Comparison of ENCODE assay signal across 21 cellular contexts in the genomic region with DNA sequence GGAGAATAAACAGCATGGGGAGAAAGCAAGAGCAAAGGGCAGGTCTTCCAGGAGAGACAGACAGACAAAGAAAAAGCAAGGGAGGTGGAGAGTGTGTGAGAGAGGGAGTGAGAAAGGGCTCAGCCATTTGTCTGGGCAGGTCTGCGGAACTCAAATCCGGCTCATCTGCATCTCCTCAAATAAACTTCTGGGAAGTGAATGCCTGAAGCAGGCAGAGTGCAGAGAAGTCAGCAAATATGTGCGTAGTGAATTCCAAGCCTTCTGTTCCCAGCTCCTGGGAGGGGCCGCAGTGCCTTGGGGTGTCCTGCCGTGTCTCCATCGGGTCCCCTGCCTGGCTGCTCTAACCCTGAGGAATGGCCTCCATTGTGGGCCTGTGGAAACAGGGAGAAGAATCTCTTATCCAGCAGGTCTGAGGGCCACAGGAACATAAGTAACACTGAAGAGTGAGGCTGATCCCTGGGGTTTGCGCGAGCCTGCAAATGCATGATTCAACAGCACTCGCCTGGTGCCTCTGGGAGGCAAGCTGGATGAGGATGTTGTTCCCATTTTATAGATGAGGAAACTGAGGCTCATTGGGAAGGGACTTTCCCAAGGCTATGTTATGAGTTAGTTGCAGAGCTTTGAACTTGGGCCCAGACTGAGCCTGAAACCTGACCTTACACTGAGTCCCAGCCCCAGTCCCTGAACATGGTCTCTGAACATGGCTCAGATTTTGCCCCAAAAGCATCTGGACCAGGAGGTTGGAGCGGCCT. TPM values are rescaled to one million over a fixed set of nuclear protein-coding genes. Genes with fewer than 3 reads are reported as not detected.
DNase-seq lines count a peak whose midpoint lies in the region; ATAC-seq and TF ChIP-seq lines count a peak whose summit lies in the region.
"Had no signal": no experiment of that assay in that cellular context is flagged by ENCODE, and none has a peak within 500 bp of the region (broad histone marks: within the 10 kb centered on the region; RNA-seq: fewer than 3 reads in every experiment).

No MANE protein-coding gene starts in this region.

- H3K27ac ChIP-seq in GM23338 (ENCODE audit: low read depth) (no peak overlapping the region), neural progenitor cell (no peak overlapping the region)
- H3K27ac ChIP-seq: Peyer's patch had no signal

- H3K9me3 ChIP-seq in neural progenitor cell (ENCODE audit: low read depth): no peaks in the 10 kb centered on the region
- H3K9me3 ChIP-seq: Peyer's patch had no signal

- POLR2A ChIA-PET in WTC11 (lab: Charles Lee): no interaction called here

- ATAC-seq in GM23338 (peak; percentile 16), WTC11 (no peak; the same call in none of the 2 replicates), esophagus mucosa (peak; percentile 57), sciatic nerve (no peak), GM21529 (IDR thresholded peaks at IDR 0.05; ENCODE audit: unreplicated experiment) (no peak)
- no peak for ATAC-seq in activated CD8-positive, alpha-beta memory T cell treated with anti-CD3 and anti-CD28 coated beads, Interleukin-2, amount 10 ng/mL, durations not matched to agents 7 days and 5 days

- H2AFZ ChIP-seq in GM23338 (peak overlapping the region; percentile 72; the same call in 1 of the 2 replicates), neural progenitor cell (replicated peaks) (no peak overlapping the region)

- H3K4me2 ChIP-seq in GM23338 (peak overlapping the region; percentile 48; the same call in 1 of the 2 replicates), neural progenitor cell (peak overlapping the region; percentile 65)

- no peak for TF ChIP-seq CTCF in GM23338 (conservative IDR thresholded peaks at IDR 0.05; ENCODE audit: low read depth in 2 of 2)
- no peak for TF ChIP-seq CTCF in WTC11 (IDR thresholded peaks at IDR 0.05)
- no peak for TF ChIP-seq CTCF in neural progenitor cell (IDR thresholded peaks at IDR 0.05)

- H3K4me3 ChIP-seq in GM23338 (no peak overlapping the region), neural progenitor cell (no peak overlapping the region)
- H3K4me3 ChIP-seq: Peyer's patch had no signal

- no peaks in the 10 kb centered on the region for H3K36me3 ChIP-seq in GM23338 (ENCODE audit: insufficient read depth)
- no peaks in the 10 kb centered on the region for H3K36me3 ChIP-seq in neural progenitor cell
- H3K36me3 ChIP-seq: Peyer's patch had no signal

- no peaks in the 10 kb centered on the region for H3K27me3 ChIP-seq in GM23338 (ENCODE audit: insufficient read depth)
- no peaks in the 10 kb centered on the region for H3K27me3 ChIP-seq in neural progenitor cell
- H3K27me3 ChIP-seq: Peyer's patch had no signal

- H3K27me3 Mint-ChIP-seq in GM23338 (ENCODE audit: insufficient read depth, low read depth, poor library complexity): peaks cover 3% of the 10 kb centered on the region
- H3K27me3 Mint-ChIP-seq in WTC11 (ENCODE audit: low read depth): no peaks in the 10 kb centered on the region
- peaks cover 19% of the 10 kb centered on the region for H3K27me3 Mint-ChIP-seq in neural progenitor cell (ENCODE audit: insufficient read depth, low read depth)
- H3K27me3 Mint-ChIP-seq in activated CD8-positive, alpha-beta memory T cell treated with anti-CD3 and anti-CD28 coated beads, Interleukin-2, amount 10 ng/mL, durations not matched to agents 7 days and 5 days: peaks cover 27% of the 10 kb centered on the region

- no peak overlapping the region for H3K9ac ChIP-seq in neural progenitor cell

- H3K79me2 ChIP-seq in GM23338 (replicated peaks; ENCODE audit: insufficient read depth) (no peaks in the 10 kb centered on the region), neural progenitor cell (ENCODE audit: low read depth) (no peaks in the 10 kb centered on the region)

- DNase-seq in GM23338 (ENCODE audit: low spot score): peak; percentile 56
- DNase-seq in WTC11 (ENCODE audit: low spot score): no peak
- no peak for DNase-seq in neural progenitor cell (ENCODE audit: low spot score)
- no peak for DNase-seq in sciatic nerve (ENCODE audit: low spot score)
- no peak for DNase-seq in activated CD8-positive, alpha-beta memory T cell treated with anti-CD3 and anti-CD28 coated beads, Interleukin-2, amount 10 ng/mL, durations not matched to agents 7 days and 5 days
- no peak for DNase-seq in effector CD4-positive, alpha-beta T cell
- DNase-seq: ACHN; CD4-positive, CD25-positive, alpha-beta regulatory T cell; DMS79; GF-D8; IMR-90; Kasumi-1; NCI-H1930; NCI-H2171 treated with DMSO at 0.1 percent for 48 hours; NCI-H82; Peyer's patch; SHP77 had no signal

- no peaks in the 10 kb centered on the region for H3K9me2 ChIP-seq in GM23338 (ENCODE audit: insufficient read depth)

- intact Hi-C loops in sciatic nerve (cut with DNase I): no loop called here

- H3K4me1 ChIP-seq in GM23338 (ENCODE audit: insufficient read depth) (peaks cover 27% of the 10 kb centered on the region), neural progenitor cell (peaks cover 27% of the 10 kb centered on the region)
- H3K4me1 ChIP-seq: Peyer's patch had no signal

- H3F3A ChIP-seq in GM23338 (replicated peaks; ENCODE audit: low read depth) (0 out of 2 replicates have a peak, but pooled peaks cover 8% of the 10 kb centered on the region), neural progenitor cell (ENCODE audit: low read depth) (peaks cover 11% of the 10 kb centered on the region)

- peak overlapping the region; percentile 76 for H3K27ac Mint-ChIP-seq in GM23338
- H3K27ac Mint-ChIP-seq in WTC11: peak overlapping the region; percentile 87
- peak overlapping the region; percentile 98 for H3K27ac Mint-ChIP-seq in neural progenitor cell
- H3K27ac Mint-ChIP-seq in activated CD8-positive, alpha-beta memory T cell treated with anti-CD3 and anti-CD28 coated beads, Interleukin-2, amount 10 ng/mL, durations not matched to agents 7 days and 5 days: no peak overlapping the region
- H3K27ac Mint-ChIP-seq: CD4-positive, CD25-positive, alpha-beta regulatory T cell had no signal

- no peaks in the 10 kb centered on the region; the same call in 1 of the 2 replicates for H4K20me1 ChIP-seq in GM23338 (replicated peaks; ENCODE audit: insufficient read depth)
- H4K20me1 ChIP-seq in neural progenitor cell (ENCODE audit: low read depth): peaks cover 64% of the 10 kb centered on the region

- H3K4me3 Mint-ChIP-seq in GM23338 (no peak overlapping the region; the same call in 2 of the 3 replicates), WTC11 (no peak overlapping the region), neural progenitor cell (peak overlapping the region; percentile 76)
- H3K4me3 Mint-ChIP-seq in activated CD8-positive, alpha-beta memory T cell treated with anti-CD3 and anti-CD28 coated beads, Interleukin-2, amount 10 ng/mL, durations not matched to agents 7 days and 5 days: no peak overlapping the region
- H3K4me3 Mint-ChIP-seq: CD4-positive, CD25-positive, alpha-beta regulatory T cell had no signal

- H3K4me1 Mint-ChIP-seq in GM23338: peaks cover 42% of the 10 kb centered on the region
- peaks cover 50% of the 10 kb centered on the region for H3K4me1 Mint-ChIP-seq in WTC11
- H3K4me1 Mint-ChIP-seq in neural progenitor cell: peaks cover 55% of the 10 kb centered on the region
- H3K4me1 Mint-ChIP-seq in activated CD8-positive, alpha-beta memory T cell treated with anti-CD3 and anti-CD28 coated beads, Interleukin-2, amount 10 ng/mL, durations not matched to agents 7 days and 5 days: no peaks in the 10 kb centered on the region

- H3K36me3 Mint-ChIP-seq in GM23338 (ENCODE audit: low read depth) (peaks cover under 1% of the 10 kb centered on the region; the same call in 1 of the 3 replicates), WTC11 (no peaks in the 10 kb centered on the region), neural progenitor cell (no peaks in the 10 kb centered on the region)
- no peaks in the 10 kb centered on the region for H3K36me3 Mint-ChIP-seq in activated CD8-positive, alpha-beta memory T cell treated with anti-CD3 and anti-CD28 coated beads, Interleukin-2, amount 10 ng/mL, durations not matched to agents 7 days and 5 days
- H3K36me3 Mint-ChIP-seq: CD4-positive, CD25-positive, alpha-beta regulatory T cell had no signal

- H3K9me3 Mint-ChIP-seq in GM23338 (no peaks in the 10 kb centered on the region), WTC11 (no peaks in the 10 kb centered on the region), neural progenitor cell (no peaks in the 10 kb centered on the region)
- no peaks in the 10 kb centered on the region for H3K9me3 Mint-ChIP-seq in activated CD8-positive, alpha-beta memory T cell treated with anti-CD3 and anti-CD28 coated beads, Interleukin-2, amount 10 ng/mL, durations not matched to agents 7 days and 5 days (ENCODE audit: low read depth)

- CTCF ChIA-PET in WTC11 (lab: Charles Lee): interaction anchor here (0.9 to 4.7 kb wide), 4 partner anchors 27 to 416 kb away, joined by 3 to 90 read pairs (median 42); a partner anchor contains a TSS
- CTCF ChIA-PET in activated CD8-positive, alpha-beta memory T cell treated with anti-CD3 and anti-CD28 coated beads, Interleukin-2, amount 10 ng/mL, durations not matched to agents 7 days and 5 days (lab: Charles Lee): no interaction called here

TF ChIP-seq in GM23338, 12 proteins besides CTCF, POLR2A, EP300 and RAD21 (continues in another document):
- TF ChIP-seq NANOG (IDR thresholded peaks at IDR 0.05; ENCODE audit: borderline replicate concordance): no peak

TF ChIP-seq in WTC11, 78 proteins besides CTCF, POLR2A, EP300 and RAD21:
- no peak for TF ChIP-seq ESRRA (CRISPR knock-in tag; IDR thresholded peaks at IDR 0.05; ENCODE audit: borderline replicate concordance)
- no peak for TF ChIP-seq ETV6 (CRISPR knock-in tag; IDR thresholded peaks at IDR 0.05)
- TF ChIP-seq ZNF671 (CRISPR knock-in tag; IDR thresholded peaks at IDR 0.05): no peak
- no peak for TF ChIP-seq FOXJ3 (CRISPR knock-in tag; IDR thresholded peaks at IDR 0.05; ENCODE audit: borderline replicate concordance)

RNA-seq across cellular contexts. Expression of a gene that starts 27.5 kb away (rescaled TPM):
- total RNA-seq in GM23338 (2014; rRNA removed; shearing (Covaris generic)): 8.6 and 11.5 TPM in 2 replicates
- polyA plus RNA-seq in GM23338 (2016; fragmentation: Nextera tagmentation; extraction: Ambion mirVana): 3.6 and 6.0 TPM in 2 replicates
- 18.9 to 22.4 TPM (median 20.9 TPM) in 3 replicates for total RNA-seq in WTC11 (2021)
- 6.0 TPM for total RNA-seq in esophagus mucosa
- 16.5 and 44.6 TPM in 2 replicates for total RNA-seq in neural progenitor cell (ENCODE audit: low replicate concordance)
- total RNA-seq in sciatic nerve: 19.1 TPM
- total RNA-seq in activated CD8-positive, alpha-beta memory T cell treated with anti-CD3 and anti-CD28 coated beads, Interleukin-2, amount 10 ng/mL, durations not matched to agents 7 days and 5 days: under 1 TPM in 1 of 2 experiments, not detected in 1; 0.09 TPM
- total RNA-seq: H4, IMR-90, NCI-H460, Peyer's patch had no signal
- polyA plus RNA-seq: IMR-90 had no signal

Comparison
In these comparisons a context has a peak if more than half of its experiments do, and no peak if none do; other contexts are left out.
1. ATAC-seq: peak in GM23338 (single experiment) and esophagus mucosa (single experiment); none in WTC11 (single experiment), sciatic nerve (single experiment), activated CD8-positive, alpha-beta memory T cell treated with anti-CD3 and anti-CD28 coated beads, Interleukin-2, amount 10 ng/mL, durations not matched to agents 7 days and 5 days (single experiment) and GM21529 (single experiment).